ENCODE assay signal across 7 cellular contexts in the genomic region with DNA sequence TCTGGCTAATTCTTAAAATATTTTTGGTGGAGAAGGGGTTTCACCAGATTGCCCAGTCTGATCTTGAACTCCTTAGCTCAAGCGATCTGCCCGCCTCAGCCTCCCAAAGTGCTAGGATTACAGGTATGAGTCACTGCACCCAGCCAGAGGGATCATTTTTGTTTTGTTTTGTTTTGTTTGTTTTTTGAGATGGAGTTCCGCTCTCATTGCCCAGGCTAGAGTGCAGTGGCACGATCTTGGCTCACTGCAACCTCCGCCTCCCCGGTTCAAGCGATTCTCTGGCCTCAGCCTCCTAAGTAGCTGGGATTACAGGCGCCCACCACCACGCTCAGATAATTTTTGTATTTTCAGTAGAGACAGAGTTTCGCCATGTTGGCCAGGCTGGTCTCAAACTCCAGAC. TPM values are rescaled to one million over a fixed set of nuclear protein-coding genes. Genes with fewer than 3 reads are reported as not detected.
"Had no signal": no experiment of that assay in that cellular context is flagged by ENCODE, and none has a peak within 500 bp of the region (broad histone marks: within the 10 kb centered on the region; RNA-seq: fewer than 3 reads in every experiment).

No MANE protein-coding gene starts in this region.

RNA-seq across cellular contexts. Expression of a gene that starts 5.5 kb away (rescaled TPM):
- total RNA-seq: LHCN-M2, NCI-H460, OCI-LY7, Peyer's patch had no signal

RNA-seq across cellular contexts. Expression of a gene that starts 42.0 kb away (rescaled TPM):
- total RNA-seq: LHCN-M2, OCI-LY7, Peyer's patch, Right ventricle myocardium superior, SJSA1 had no signal
- polyA plus RNA-seq: SK-N-SH had no signal
